Comparison of ENCODE assay signal across 19 cellular contexts in genomic region chr7:128906001-128906765, GRCh38. TPM values are rescaled to one million over a fixed set of nuclear protein-coding genes. Genes with fewer than 3 reads are reported as not detected.
"Had no signal": no experiment of that assay in that cellular context is flagged by ENCODE, and none has a peak within 500 bp of the region (broad histone marks: within the 10 kb centered on the region; RNA-seq: fewer than 3 reads in every experiment).

No MANE protein-coding gene starts in this region.

- H3K9me3 ChIP-seq: adrenal gland, suprapubic skin had no signal

- H3K27ac ChIP-seq: adrenal gland, foreskin keratinocyte, parathyroid adenoma, suprapubic skin had no signal

- H3K4me1 Mint-ChIP-seq: activated naive CD4-positive, alpha-beta T cell treated with anti-CD3 and anti-CD28 coated beads, Interleukin-2, amount 50 U/mL, for 24 hours; immature natural killer cell had no signal

- H3K4me3 Mint-ChIP-seq: activated B cell treated with CpG ODN at 0.5 μM for 24 hours; activated naive CD4-positive, alpha-beta T cell treated with anti-CD3 and anti-CD28 coated beads, Interleukin-2, amount 50 U/mL, for 24 hours; effector memory CD8-positive, alpha-beta T cell; immature natural killer cell; naive B cell; stimulated activated naive CD8-positive, alpha-beta T cell treated with anti-CD3 and anti-CD28 coated beads, Interleukin-15, Interleukin-2, amounts not matched to agents 100 ng/mL and 50 ng/mL, for 24 hours had no signal

- H3K27ac Mint-ChIP-seq: activated B cell treated with CpG ODN at 0.5 μM for 24 hours; activated naive CD4-positive, alpha-beta T cell treated with anti-CD3 and anti-CD28 coated beads, Interleukin-2, amount 50 U/mL, for 24 hours; effector memory CD8-positive, alpha-beta T cell; immature natural killer cell; stimulated activated naive CD8-positive, alpha-beta T cell treated with anti-CD3 and anti-CD28 coated beads, Interleukin-15, Interleukin-2, amounts not matched to agents 100 ng/mL and 50 ng/mL, for 24 hours had no signal

- H3K9me3 Mint-ChIP-seq: activated B cell treated with CpG ODN at 0.5 μM for 24 hours; activated naive CD4-positive, alpha-beta T cell treated with anti-CD3 and anti-CD28 coated beads, Interleukin-2, amount 50 U/mL, for 24 hours; effector memory CD8-positive, alpha-beta T cell; stimulated activated naive CD8-positive, alpha-beta T cell treated with anti-CD3 and anti-CD28 coated beads, Interleukin-15, Interleukin-2, amounts not matched to agents 100 ng/mL and 50 ng/mL, for 24 hours had no signal

- ATAC-seq: effector memory CD8-positive, alpha-beta T cell; foreskin keratinocyte; left colon had no signal

- DNase-seq: activated B cell treated with CpG ODN at 0.5 μM for 24 hours; activated CD4-positive, alpha-beta T cell treated with anti-CD3 and anti-CD28 coated beads, Interleukin-2, amount 50 U/mL, for 1 hour; activated T-cell treated with anti-CD3 and anti-CD28 coated beads, Interleukin-2, amount 50 U/mL, for 1 hour; adrenal gland; dermis blood vessel endothelial cell; effector memory CD8-positive, alpha-beta T cell; foreskin keratinocyte; immature natural killer cell; left colon; naive B cell; retina; stimulated activated CD4-positive, alpha-beta T cell treated with anti-CD3 and anti-CD28 coated beads, Interleukin-15, amount 100 ng/mL, for 24 hours; stimulated activated CD4-positive, alpha-beta T cell treated with anti-CD3 and anti-CD28 coated beads, Interleukin-4, amount 100 ng/mL, for 1 hour; SW 1271 had no signal

- H3K4me3 ChIP-seq: adrenal gland, suprapubic skin had no signal

- H3K36me3 ChIP-seq: adrenal gland, suprapubic skin had no signal

- H3K36me3 Mint-ChIP-seq: activated naive CD4-positive, alpha-beta T cell treated with anti-CD3 and anti-CD28 coated beads, Interleukin-2, amount 50 U/mL, for 24 hours; immature natural killer cell; naive B cell had no signal

- H3K4me1 ChIP-seq: adrenal gland, foreskin keratinocyte, parathyroid adenoma had no signal

RNA-seq across cellular contexts. Expression of gene KCP, which starts 4.3 kb away (rescaled TPM):
- total RNA-seq: foreskin keratinocyte, lung microvascular endothelial cell had no signal

RNA-seq across cellular contexts. Expression of gene IRF5, which starts 31.5 kb away (rescaled TPM):
- total RNA-seq: lung microvascular endothelial cell had no signal
